8 cellular contexts compared by ENCODE assay signal in the genomic region with DNA sequence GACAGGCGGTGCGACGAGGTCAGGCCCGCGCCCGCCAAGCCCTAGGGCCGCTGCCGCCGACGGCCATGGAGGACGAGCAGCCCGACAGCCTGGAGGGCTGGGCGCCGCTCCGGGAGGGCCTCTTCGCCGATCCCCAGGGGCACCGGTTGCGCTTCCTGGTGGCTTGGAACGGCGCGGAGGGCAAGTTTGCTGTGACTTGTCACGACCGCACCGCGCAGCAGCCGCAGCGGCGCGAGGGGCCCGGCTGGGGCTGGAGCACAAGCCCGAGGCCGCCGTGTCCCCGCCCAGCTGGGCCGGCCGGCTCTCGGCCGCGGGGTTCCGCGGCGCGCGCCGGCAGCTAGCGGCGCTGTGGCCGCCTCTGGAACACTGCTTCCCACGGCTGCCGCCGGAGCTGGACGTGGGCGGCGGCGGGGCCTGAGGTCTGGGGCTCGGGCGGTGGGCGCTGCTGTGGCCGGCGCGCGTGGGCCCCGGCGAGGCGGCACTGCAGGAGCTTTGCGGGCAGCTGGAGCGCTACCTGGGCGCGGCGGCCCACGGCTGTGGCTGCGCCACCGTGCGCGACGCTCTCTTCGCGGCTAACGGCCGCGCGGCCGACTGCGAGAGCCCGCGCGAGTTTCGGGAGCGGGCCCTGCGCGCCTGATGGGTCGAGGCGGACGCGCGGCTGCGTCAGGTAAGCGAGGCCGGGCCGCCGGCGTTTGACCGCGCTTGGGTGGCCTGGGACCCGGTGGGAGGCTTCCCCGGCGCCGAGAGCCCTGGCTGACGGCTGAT.
DNase-seq lines count a peak whose midpoint lies in the region; ATAC-seq and TF ChIP-seq lines count a peak whose summit lies in the region.
"Not testable (repeated sequence)": the region's sequence is repeated elsewhere in the genome, so short reads cannot be mapped to it uniquely, and the experiment has no call there.

No MANE protein-coding gene starts in this region.

- peak overlapping the region; percentile 51 for H3K4me3 ChIP-seq in SJSA1
- peak overlapping the region; percentile 46 to 82 (median 57) for H3K4me3 ChIP-seq in esophagus squamous epithelium
- H3K4me3 ChIP-seq in mesodermal cell (ENCODE audit: extremely low read depth, insufficient read depth, low read length, poor library complexity, severe bottlenecking), result peak overlapping the region; percentile 40

- peak overlapping the region; percentile 92 for H3K27ac Mint-ChIP-seq in CD4-positive, alpha-beta T cell

- DNase-seq in CD4-positive, alpha-beta T cell, result peak in 9 of 10 experiments; percentile 12 to 50 (median 28)
- DNase-seq in SJSA1 (ENCODE audit: low read depth in 1 of 2, low spot score in 2 of 2), result peak; percentile 54
- DNase-seq in activated naive CD4-positive, alpha-beta T cell treated with Interleukin-2 at 50 U/mL for 16 hours, result peak; percentile 23
- not testable (repeated sequence) for DNase-seq in esophagus squamous epithelium (lab: John Stamatoyannopoulos, UW)
- DNase-seq in stimulated activated CD4-positive, alpha-beta T cell treated with anti-CD3 and anti-CD28 coated beads, Interleukin-4, amount 100 ng/mL, for 4 hours, result peak; percentile 12 to 27

- peak in 1 of 4 donors; percentile 25 for TF ChIP-seq POLR2A in esophagus squamous epithelium (IDR thresholded peaks at IDR 0.05)

- peak; percentile 70 for ATAC-seq in CD4-positive, alpha-beta T cell (ENCODE audit: poor library complexity)
- ATAC-seq in GM19467 (IDR thresholded peaks at IDR 0.05; ENCODE audit: unreplicated experiment) (peak; percentile 72), HG03175 (IDR thresholded peaks at IDR 0.05; ENCODE audit: unreplicated experiment) (peak; percentile 85)

- not testable (repeated sequence) for H3K36me3 ChIP-seq in SJSA1; esophagus squamous epithelium; mesodermal cell (ENCODE audit: control insufficient read depth, insufficient read depth, low read length)

- H3K9me3 Mint-ChIP-seq in CD4-positive, alpha-beta T cell, result not testable (repeated sequence)

- not testable (repeated sequence) for H3K4me1 ChIP-seq in SJSA1 (replicated peaks); esophagus squamous epithelium; mesodermal cell (ENCODE audit: control insufficient read depth, insufficient read depth, low read length, poor library complexity, severe bottlenecking)

- POLR2A ChIA-PET in CD4-positive, alpha-beta T cell (lab: Charles Lee), result not testable (repeated sequence)

- not testable (repeated sequence) for H3K27me3 Mint-ChIP-seq in CD4-positive, alpha-beta T cell

- peak overlapping the region; percentile 41 for H3K27ac ChIP-seq in CD4-positive, alpha-beta T cell (ENCODE audit: low read depth, low read length)
- H3K27ac ChIP-seq in SJSA1, result peak overlapping the region; percentile 91
- H3K27ac ChIP-seq in esophagus squamous epithelium, result peak overlapping the region; percentile 75 to 95 (median 82)
- not testable (repeated sequence) for H3K27ac ChIP-seq in mesodermal cell (ENCODE audit: low read depth, low read length, severe bottlenecking)

- H3K27me3 ChIP-seq in CD4-positive, alpha-beta T cell (ENCODE audit: control insufficient read depth, insufficient read depth, low read length); SJSA1 (replicated peaks); esophagus squamous epithelium: not testable (repeated sequence)

- CTCF ChIA-PET in CD4-positive, alpha-beta T cell (lab: Charles Lee), result not testable (repeated sequence)

- intact Hi-C loops in CD4-positive, alpha-beta T cell (cut with DNase I, micrococcal nuclease); esophagus squamous epithelium (cut with DNase I): not testable (repeated sequence)

- H3K36me3 Mint-ChIP-seq in CD4-positive, alpha-beta T cell (ENCODE audit: low read depth), result not testable (repeated sequence)

- peaks cover 21% of the 10 kb centered on the region for H3K4me1 Mint-ChIP-seq in CD4-positive, alpha-beta T cell (ENCODE audit: low read depth)

- not testable (repeated sequence) for H3K9me3 ChIP-seq in CD4-positive, alpha-beta T cell (ENCODE audit: control insufficient read depth, low read length); SJSA1 (replicated peaks); esophagus squamous epithelium; mesodermal cell (ENCODE audit: control insufficient read depth, low read length)

- not testable (repeated sequence) for TF ChIP-seq CTCF in CD4-positive, alpha-beta T cell (IDR thresholded peaks at IDR 0.05); esophagus squamous epithelium (IDR thresholded peaks at IDR 0.05)

- WGBS in esophagus squamous epithelium, 2 donors, result no CpG with 5 or more reads among the region's 110 CpGs
- 0% methylated on average over 21 to 25 of the region's 110 CpGs for WGBS in mesodermal cell (ENCODE audit: insufficient coverage in 2 of 2), 2 experiments

- H3K4me3 Mint-ChIP-seq in CD4-positive, alpha-beta T cell, result peak overlapping the region; percentile 81
